ENCODE assay signal across 12 cellular contexts in genomic region chr11:4025248-4025956, GRCh38.
DNase-seq lines count a peak whose midpoint lies in the region; ATAC-seq and TF ChIP-seq lines count a peak whose summit lies in the region.
"Had no signal": no experiment of that assay in that cellular context is flagged by ENCODE, and none has a peak within 500 bp of the region (broad histone marks: within the 10 kb centered on the region; RNA-seq: fewer than 3 reads in every experiment).

No MANE protein-coding gene starts in this region.

- no peaks in the 10 kb centered on the region for H3K27me3 ChIP-seq in parathyroid adenoma (ENCODE audit: control insufficient read depth, insufficient read depth, low read length)
- H3K27me3 ChIP-seq: upper lobe of left lung had no signal

- peak overlapping the region; percentile 47 for H3K27ac ChIP-seq in parathyroid adenoma

- H3K9me3 ChIP-seq in parathyroid adenoma (ENCODE audit: control insufficient read depth, low read length) = no peaks in the 10 kb centered on the region
- H3K9me3 ChIP-seq: upper lobe of left lung had no signal

- no peak overlapping the region for H3K9ac ChIP-seq in parathyroid adenoma

- POLR2A ChIA-PET in activated CD8-positive, alpha-beta T cell treated with anti-CD3 and anti-CD28 coated beads for 36 hours (lab: Charles Lee) = interaction anchor here (0.5 to 0.9 kb wide), 2 partner anchors 33 to 1039 kb away, joined by 3 read pairs; no protein-coding TSS in a partner anchor
- POLR2A ChIA-PET in HEK293T (lab: Yijun Ruan, JAX) = no interaction called here

- peaks cover 10% of the 10 kb centered on the region for H3K4me1 Mint-ChIP-seq in activated CD8-positive, alpha-beta T cell treated with anti-CD3 and anti-CD28 coated beads for 36 hours (ENCODE audit: low read depth)

- peaks cover 8% of the 10 kb centered on the region for H3K9me3 Mint-ChIP-seq in activated CD8-positive, alpha-beta T cell treated with anti-CD3 and anti-CD28 coated beads for 36 hours

- TF ChIP-seq CTCF in AG09309 (IDR thresholded peaks at IDR 0.05; ENCODE audit: control insufficient read depth, insufficient read depth, low read depth, low read length, missing control alignments) (no peak), parathyroid adenoma (IDR thresholded peaks at IDR 0.05) (no peak)
- TF ChIP-seq CTCF in activated CD8-positive, alpha-beta T cell treated with anti-CD3 and anti-CD28 coated beads for 36 hours (IDR thresholded peaks at IDR 0.05) = no peak

- no peaks in the 10 kb centered on the region for H3K27me3 Mint-ChIP-seq in activated CD8-positive, alpha-beta T cell treated with anti-CD3 and anti-CD28 coated beads for 36 hours
- H3K27me3 Mint-ChIP-seq: activated naive CD8-positive, alpha-beta T cell treated with anti-CD3 and anti-CD28 coated beads, Interleukin-2, amount 10 ng/mL, durations not matched to agents 7 days and 5 days had no signal

- no peak for ATAC-seq in activated CD8-positive, alpha-beta T cell treated with anti-CD3 and anti-CD28 coated beads for 36 hours
- ATAC-seq in GM18870 (IDR thresholded peaks at IDR 0.05; ENCODE audit: unreplicated experiment) = no peak
- ATAC-seq: HCT116 had no signal

- DNase-seq in AG09309 (ENCODE audit: low read depth) (peak; percentile 41), fibroblast of the conjunctiva (ENCODE audit: low read depth) (peak; percentile 50), HEK293T (ENCODE audit: extremely low spot score) (no peak), erythroblast (lab: John Stamatoyannopoulos, UW) (no peak), AG08396 (ENCODE audit: low spot score) (no peak)
- no peak for DNase-seq in activated CD8-positive, alpha-beta T cell treated with anti-CD3 and anti-CD28 coated beads for 36 hours
- DNase-seq: activated naive CD8-positive, alpha-beta T cell treated with anti-CD3 and anti-CD28 coated beads, Interleukin-2, amount 10 ng/mL, durations not matched to agents 7 days and 5 days; NCI-H510A treated with DMSO at 0.1 percent for 48 hours; upper lobe of left lung had no signal

- H3K36me3 Mint-ChIP-seq in activated CD8-positive, alpha-beta T cell treated with anti-CD3 and anti-CD28 coated beads for 36 hours (ENCODE audit: low read depth) = peaks cover 54% of the 10 kb centered on the region

- H3K27ac Mint-ChIP-seq in activated CD8-positive, alpha-beta T cell treated with anti-CD3 and anti-CD28 coated beads for 36 hours = peak overlapping the region; percentile 18
- H3K27ac Mint-ChIP-seq: activated naive CD8-positive, alpha-beta T cell treated with anti-CD3 and anti-CD28 coated beads, Interleukin-2, amount 10 ng/mL, durations not matched to agents 7 days and 5 days had no signal

- H3K4me3 ChIP-seq in AG09309 (ENCODE audit: control insufficient read depth, low read depth, low read length) (no peak overlapping the region), parathyroid adenoma (ENCODE audit: low read depth, low read length) (no peak overlapping the region)
- H3K4me3 ChIP-seq: upper lobe of left lung had no signal

- CTCF ChIA-PET in activated CD8-positive, alpha-beta T cell treated with anti-CD3 and anti-CD28 coated beads for 36 hours (lab: Charles Lee) = interaction anchor here (1.0 to 3.2 kb wide), 6 partner anchors 8 to 176 kb away, joined by 3 to 21 read pairs (median 8); no protein-coding TSS in a partner anchor
- CTCF ChIA-PET in HEK293T (lab: Yijun Ruan, JAX) = no interaction called here

- H3K4me2 ChIP-seq in parathyroid adenoma (ENCODE audit: low read length) = no peak overlapping the region

- intact Hi-C loops in activated CD8-positive, alpha-beta T cell treated with anti-CD3 and anti-CD28 coated beads for 36 hours (cut with micrococcal nuclease) = no loop called here

- H3K36me3 ChIP-seq in parathyroid adenoma (ENCODE audit: control insufficient read depth, insufficient read depth, low read length) = no peaks in the 10 kb centered on the region
- H3K36me3 ChIP-seq: upper lobe of left lung had no signal

- no peak for TF ChIP-seq POLR2A in erythroblast (IDR thresholded peaks at IDR 0.05; ENCODE audit: low read length)

- no peak overlapping the region for H3K4me3 Mint-ChIP-seq in activated CD8-positive, alpha-beta T cell treated with anti-CD3 and anti-CD28 coated beads for 36 hours
- H3K4me3 Mint-ChIP-seq: activated naive CD8-positive, alpha-beta T cell treated with anti-CD3 and anti-CD28 coated beads, Interleukin-2, amount 10 ng/mL, durations not matched to agents 7 days and 5 days had no signal

- H2AFZ ChIP-seq in parathyroid adenoma = no peak overlapping the region

- H3K4me1 ChIP-seq in parathyroid adenoma = no peaks in the 10 kb centered on the region

- H3K79me2 ChIP-seq in parathyroid adenoma = peaks cover 2% of the 10 kb centered on the region

TF ChIP-seq in HEK293T, 16 proteins besides CTCF, POLR2A, EP300 and RAD21:
- TF ChIP-seq ELF4 (IDR thresholded peaks at IDR 0.05) (no peak), SP1 (IDR thresholded peaks at IDR 0.05) (no peak), ARNT (IDR thresholded peaks at IDR 0.05) (no peak), LEF1 (IDR thresholded peaks at IDR 0.05; ENCODE audit: borderline replicate concordance) (no peak), CTBP1 (IDR thresholded peaks at IDR 0.05; ENCODE audit: borderline replicate concordance) (no peak)

Comparison
In these comparisons a context has a peak if more than half of its experiments do, and no peak if none do; other contexts are left out.
1. DNase-seq: peak in AG09309 (single experiment) and fibroblast of the conjunctiva (single experiment); none in activated CD8-positive, alpha-beta T cell treated with anti-CD3 and anti-CD28 coated beads for 36 hours (single experiment), HEK293T (single experiment), erythroblast (0 of 2) and AG08396 (single experiment).